In genomic region chr15:77650285-77650684, GRCh38 we compare ENCODE assay signal across 9 cellular contexts. TPM values are rescaled to one million over a fixed set of nuclear protein-coding genes. Genes with fewer than 3 reads are reported as not detected.
DNase-seq lines count a peak whose midpoint lies in the region; ATAC-seq and TF ChIP-seq lines count a peak whose summit lies in the region.
"Had no signal": no experiment of that assay in that cellular context is flagged by ENCODE, and none has a peak within 500 bp of the region (broad histone marks: within the 10 kb centered on the region; RNA-seq: fewer than 3 reads in every experiment).

No MANE protein-coding gene starts in this region.

- no peak overlapping the region for H3K4me3 ChIP-seq in HCT116 (replicated peaks in 1 of 2; ENCODE audit: low read depth in 1 of 2, low read length in 2 of 2)
- H3K4me3 ChIP-seq in WERI-Rb-1 (ENCODE audit: low read depth, low read length), result no peak overlapping the region
- no peak overlapping the region for H3K4me3 ChIP-seq in mesendoderm (ENCODE audit: low read length)

- CTCF ChIA-PET in HCT116 (lab: Charles Lee), result interaction anchor here (1.0 kb wide), 1 partner anchor 17 kb away, joined by 3 read pairs; no protein-coding TSS in a partner anchor

- H3K23ac ChIP-seq in mesendoderm (ENCODE audit: low read length), result no peak overlapping the region

- TF ChIP-seq RAD21 in HCT116 (IDR thresholded peaks at IDR 0.05; ENCODE audit: low read depth), result peak; percentile 36

- H3K4me2 ChIP-seq in HCT116 (ENCODE audit: low read length) (no peak overlapping the region), mesendoderm (ENCODE audit: low read length) (no peak overlapping the region)

- H3K4ac ChIP-seq in mesendoderm (ENCODE audit: low read depth, low read length), result no peak overlapping the region

- H3K79me1 ChIP-seq in mesendoderm (ENCODE audit: low read length), result no peaks in the 10 kb centered on the region

- H3K27me3 ChIP-seq in HCT116 (ENCODE audit: insufficient read depth, low read length), result no peaks in the 10 kb centered on the region
- H3K27me3 ChIP-seq in WERI-Rb-1 (ENCODE audit: insufficient read depth, low read depth, severe bottlenecking), result no peaks in the 10 kb centered on the region
- no peaks in the 10 kb centered on the region for H3K27me3 ChIP-seq in mesendoderm (ENCODE audit: insufficient read depth, low read length, poor library complexity)

- H3K9ac ChIP-seq in HCT116 (ENCODE audit: low read length) (no peak overlapping the region), mesendoderm (ENCODE audit: low read length) (no peak overlapping the region)
- H3K9ac ChIP-seq: parathyroid adenoma had no signal

- intact Hi-C loops in HCT116 (cut with micrococcal nuclease), result no loop called here

- no peak for TF ChIP-seq POLR2A in HCT116 (IDR thresholded peaks at IDR 0.05; ENCODE audit: borderline replicate concordance, extremely low read depth, insufficient read depth, insufficient read length)

- no CpG with 5 or more reads among the region's 3 CpGs for WGBS in mesendoderm (ENCODE audit: extremely low coverage, insufficient coverage, low lambda C conversion rate)

- no TSS peak for BruUV-seq in HCT116 (replicated peaks; lab: Mats Ljungman, UMichigan)

- H4K20me1 ChIP-seq in HCT116 (ENCODE audit: insufficient read depth), result no peaks in the 10 kb centered on the region

- H3K79me2 ChIP-seq in HCT116 (ENCODE audit: insufficient read depth, low read length), result no peaks in the 10 kb centered on the region
- H3K79me2 ChIP-seq in mesendoderm (ENCODE audit: control insufficient read depth, insufficient read depth, low read length), result no peaks in the 10 kb centered on the region
- H3K79me2 ChIP-seq: parathyroid adenoma had no signal

- DNase-seq in NCI-H1092 treated with DMSO at 0.1 percent for 48 hours (lab: John Stamatoyannopoulos, UW), result peak; percentile 2
- DNase-seq in NCI-H1092 (lab: John Stamatoyannopoulos, UW), result no peak
- peak; percentile 12 for DNase-seq in HCT116 (ENCODE audit: low read depth, low spot score)
- peak; percentile 67 for DNase-seq in WERI-Rb-1
- DNase-seq in mesendoderm, result peak; percentile 87
- no peak for DNase-seq in T1000 (lab: John Stamatoyannopoulos, UW)
- DNase-seq in NCI-H774 (lab: John Stamatoyannopoulos, UW), result no peak

- H3K18ac ChIP-seq in mesendoderm (ENCODE audit: low read length), result no peak overlapping the region

- POLR2A ChIA-PET in HCT116 (lab: Charles Lee), result no interaction called here

- no peak overlapping the region for H2BK5ac ChIP-seq in mesendoderm (ENCODE audit: low read length)

- no peak overlapping the region for H4K5ac ChIP-seq in mesendoderm (ENCODE audit: low read length)

- H2AK5ac ChIP-seq in mesendoderm (ENCODE audit: low read length), result no peak overlapping the region

- ATAC-seq in HCT116, result peak; percentile 68
- no peak for ATAC-seq in GM21526 (IDR thresholded peaks at IDR 0.05; ENCODE audit: low FRiP score, unreplicated experiment)

- no peak overlapping the region for H3K56ac ChIP-seq in mesendoderm (ENCODE audit: low read length)

- H4K8ac ChIP-seq in mesendoderm (ENCODE audit: low read depth, low read length), result no peak overlapping the region

- no peak overlapping the region for H2BK15ac ChIP-seq in mesendoderm (replicated peaks; ENCODE audit: low read depth)

- H3K27ac ChIP-seq in HCT116 (ENCODE audit: low read depth, low read length), result no peak overlapping the region
- H3K27ac ChIP-seq in WERI-Rb-1, result no peak overlapping the region
- no peak overlapping the region for H3K27ac ChIP-seq in mesendoderm (ENCODE audit: low read depth, low read length)
- H3K27ac ChIP-seq: parathyroid adenoma had no signal

- peaks cover 2 to 16% of the 10 kb centered on the region in 2 experiments; a peak in 3 of 4 replicates for H3K4me1 ChIP-seq in HCT116 (ENCODE audit: control insufficient read depth in 1 of 2, insufficient read depth in 2 of 2, low read length in 2 of 2)
- peaks cover 1% of the 10 kb centered on the region for H3K4me1 ChIP-seq in mesendoderm (ENCODE audit: control insufficient read depth, low read depth, low read length)
- H3K4me1 ChIP-seq: parathyroid adenoma had no signal

- H2AFZ ChIP-seq in HCT116 (ENCODE audit: low read depth, low read length, poor library complexity, severe bottlenecking), result no peak overlapping the region
- H2AFZ ChIP-seq: parathyroid adenoma had no signal

- H3K36me3 ChIP-seq in HCT116 (ENCODE audit: control insufficient read depth in 1 of 2, insufficient read depth in 2 of 2, low read length in 2 of 2), result no peaks in the 10 kb centered on the region
- no peaks in the 10 kb centered on the region for H3K36me3 ChIP-seq in WERI-Rb-1
- no peaks in the 10 kb centered on the region for H3K36me3 ChIP-seq in mesendoderm (ENCODE audit: control insufficient read depth, insufficient read depth, low read length)

- no peaks in the 10 kb centered on the region for H3K9me2 ChIP-seq in HCT116 (ENCODE audit: insufficient read depth)

- TF ChIP-seq CTCF in HCT116 (IDR thresholded peaks at IDR 0.05 in 2 of 3, conservative IDR thresholded peaks at IDR 0.05 in 1 of 3; ENCODE audit: borderline replicate concordance in 1 of 3, insufficient read depth in 1 of 3, low read depth in 2 of 3, low read length in 2 of 3), result peak; percentile 19 to 53 (median 43); a peak in 5 of 6 replicates
- peak; percentile 65 for TF ChIP-seq CTCF in WERI-Rb-1 (IDR thresholded peaks at IDR 0.05; ENCODE audit: low read depth, low read length)

- H3K9me3 ChIP-seq in HCT116 (ENCODE audit: control insufficient read depth in 1 of 2, insufficient read depth in 1 of 2, low read depth in 1 of 2, low read length in 2 of 2) (no peaks in the 10 kb centered on the region; a peak in 1 of 4 replicates), WERI-Rb-1 (ENCODE audit: severe bottlenecking) (no peaks in the 10 kb centered on the region)

- RAD21 ChIA-PET in HCT116 (lab: Charles Lee; ENCODE audit: low non-redundant PET in 1 of 2, low total read pairs in 2 of 2, uncharacterized antibody in 2 of 2, unreplicated experiment in 2 of 2), result no interaction called here

- H2BK120ac ChIP-seq in mesendoderm (ENCODE audit: low read depth, low read length), result no peak overlapping the region

TF ChIP-seq in HCT116, 20 proteins besides CTCF, POLR2A, EP300 and RAD21:
- no peak for TF ChIP-seq EZH2phosphoT487 (IDR thresholded peaks at IDR 0.05; ENCODE audit: borderline replicate concordance)

RNA-seq across cellular contexts. Expression of gene LINGO1, which starts 17.6 kb away (rescaled TPM):
- 15.6 TPM for total RNA-seq in HCT116 (2021; ENCODE audit: unreplicated experiment)
- 19.2 and 22.9 TPM in 2 replicates for polyA plus RNA-seq in HCT116 (2012)
- 5.0 TPM for polyA plus RNA-seq in mesendoderm (2013, experiment 1 of 2)
- polyA plus RNA-seq in mesendoderm (2013, experiment 2 of 2), result 4.7 TPM

Comparison
In these comparisons a context has a peak if more than half of its experiments do, and no peak if none do; other contexts are left out.
1. DNase-seq: peak in NCI-H1092 treated with DMSO at 0.1 percent for 48 hours (single experiment), HCT116 (single experiment), WERI-Rb-1 (single experiment) and mesendoderm (single experiment); none in NCI-H1092 (single experiment), T1000 (single experiment) and NCI-H774 (single experiment).